30 cellular contexts compared by ENCODE assay signal in genomic region chr16:81179219-81179618, GRCh38. TPM values are rescaled to one million over a fixed set of nuclear protein-coding genes. Genes with fewer than 3 reads are reported as not detected.
"Had no signal": no experiment of that assay in that cellular context is flagged by ENCODE, and none has a peak within 500 bp of the region (broad histone marks: within the 10 kb centered on the region; RNA-seq: fewer than 3 reads in every experiment).

No MANE protein-coding gene starts in this region.

- H3K36me3 ChIP-seq: ovary, thoracic aorta, upper lobe of left lung, WERI-Rb-1 had no signal

- DNase-seq: activated CD4-positive, alpha-beta T cell treated with anti-CD3 and anti-CD28 coated beads for 48 hours; activated CD4-positive, alpha-beta T cell treated with anti-CD3 and anti-CD28 coated beads, Interleukin-2, amount 50 U/mL, for 48 hours; activated CD8-positive, alpha-beta memory T cell treated with anti-CD3 and anti-CD28 coated beads for 24 hours; activated effector memory CD4-positive, alpha-beta T cell treated with anti-CD3 and anti-CD28 coated beads, Interleukin-2, amount 50 U/mL, for 16 hours; activated naive CD4-positive, alpha-beta T cell treated with anti-CD3 and anti-CD28 coated beads, Interleukin-2, amount 10 ng/mL, durations not matched to agents 7 days and 5 days; amniotic stem cell; central memory CD4-positive, alpha-beta T cell; foreskin keratinocyte; heart left ventricle; hypothalamus; immature natural killer cell; kidney; left colon; mammary epithelial cell; naive B cell; nephron progenitor cell; ovary; stimulated activated CD4-positive, alpha-beta T cell treated with anti-CD3 and anti-CD28 coated beads, Interleukin-12 subunit alpha, Interleukin-12 subunit beta, amount 100 ng/mL, for 4 hours; stimulated activated CD4-positive, alpha-beta T cell treated with anti-CD3 and anti-CD28 coated beads, Interleukin-4, amount 100 ng/mL, for 1 hour; stimulated activated naive CD8-positive, alpha-beta T cell treated with anti-CD3 and anti-CD28 coated beads, Interleukin-15, Interleukin-2, amounts not matched to agents 100 U/mL and 50 U/mL, for 24 hours; T-helper 9 cell; upper lobe of left lung; WERI-Rb-1 had no signal

- H3K4me1 ChIP-seq: foreskin keratinocyte had no signal

- H3K4me3 ChIP-seq: esophagus muscularis mucosa, heart left ventricle, ovary, skin epidermis, thoracic aorta, upper lobe of left lung had no signal

- H3K9me3 ChIP-seq: esophagus muscularis mucosa, heart left ventricle, ovary, thoracic aorta, upper lobe of left lung had no signal

- H3K27ac ChIP-seq: esophagus muscularis mucosa, foreskin keratinocyte, ovary, skin epidermis, upper lobe of left lung, WERI-Rb-1 had no signal

- ATAC-seq: activated CD4-positive, CD25-positive, alpha-beta regulatory T cell treated with anti-CD3 and anti-CD28 coated beads, Interleukin-2, amount 50 U/mL, for 24 hours; foreskin keratinocyte; heart left ventricle; left colon; sciatic nerve; stimulated activated naive CD8-positive, alpha-beta T cell treated with anti-CD3 and anti-CD28 coated beads, Interleukin-15, Interleukin-2, amounts not matched to agents 100 U/mL and 50 U/mL, for 24 hours had no signal

- H3K27me3 ChIP-seq: esophagus muscularis mucosa, heart left ventricle, ovary, upper lobe of left lung had no signal

RNA-seq across cellular contexts. Expression of gene BCO1, which starts 59.3 kb away (rescaled TPM):
- total RNA-seq: activated T-helper 1 cell treated with anti-CD3 and anti-CD28 coated beads, Interleukin-12 subunit alpha, Interleukin-12 subunit beta, Interleukin-2, Interleukin-4 antibody, amounts not matched to agents 30 ng/mL and 10 ng/mL and 1 ng/mL, durations not matched to agents 14 hours and 24 hours and 36 hours; foreskin keratinocyte; mammary epithelial cell; mesothelial cell of epicardium; sciatic nerve; thoracic aorta had no signal
- polyA plus RNA-seq: foreskin keratinocyte, heart left ventricle, immature natural killer cell, mammary epithelial cell had no signal
